1 cellular context compared by ENCODE assay signal in the genomic region with DNA sequence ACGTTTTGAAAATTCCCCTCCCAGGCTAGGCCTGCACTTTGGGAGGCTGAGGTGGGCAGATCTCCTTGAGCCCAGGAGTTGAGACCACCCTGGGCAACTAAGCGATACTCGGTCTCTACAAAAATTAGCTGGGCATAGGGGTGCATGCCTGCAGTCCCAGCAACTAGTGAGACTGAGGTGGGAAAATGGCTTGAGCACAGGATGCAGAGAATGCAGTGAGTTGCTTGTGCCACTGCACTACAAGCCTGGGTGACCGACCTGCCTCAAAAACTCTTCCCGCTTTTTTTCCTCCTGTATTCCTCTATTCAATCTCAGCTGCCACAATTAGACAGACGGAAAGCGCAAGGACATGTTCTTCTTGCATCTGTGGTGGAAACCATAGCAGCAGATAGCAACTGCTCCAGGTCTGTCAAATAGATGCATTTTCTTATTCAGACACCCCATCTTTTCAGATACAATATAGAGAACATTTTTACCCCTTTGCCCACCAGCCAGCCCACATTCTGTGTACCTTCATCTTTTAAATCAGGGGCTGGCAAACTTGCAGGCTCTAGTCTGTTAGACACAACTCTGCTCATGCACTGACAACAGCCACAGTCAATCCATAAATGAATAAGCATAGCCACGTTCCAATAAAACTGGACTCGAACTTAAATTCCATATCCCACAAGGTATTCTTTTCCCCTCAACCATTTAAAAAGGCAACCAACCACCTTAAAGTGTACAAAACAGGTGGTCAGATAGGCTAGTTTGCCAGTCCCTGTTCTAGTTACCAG.
TF ChIP-seq lines count a peak whose summit lies in the region.

No MANE protein-coding gene starts in this region.

TF ChIP-seq in H1, 55 proteins besides CTCF, POLR2A, EP300 and RAD21:
- TF ChIP-seq, protein P1, sequence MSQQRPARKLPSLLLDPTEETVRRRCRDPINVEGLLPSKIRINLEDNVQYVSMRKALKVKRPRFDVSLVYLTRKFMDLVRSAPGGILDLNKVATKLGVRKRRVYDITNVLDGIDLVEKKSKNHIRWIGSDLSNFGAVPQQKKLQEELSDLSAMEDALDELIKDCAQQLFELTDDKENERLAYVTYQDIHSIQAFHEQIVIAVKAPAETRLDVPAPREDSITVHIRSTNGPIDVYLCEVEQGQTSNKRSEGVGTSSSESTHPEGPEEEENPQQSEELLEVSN (IDR thresholded peaks at IDR 0.05), result peak; percentile 15; the same call in 1 of the 2 replicates
- TF ChIP-seq CHD2 (IDR thresholded peaks at IDR 0.05; ENCODE audit: low read length) (peak; percentile 2; the same call in 1 of the 2 replicates), RBBP5 (IDR thresholded peaks at IDR 0.05; ENCODE audit: borderline replicate concordance, low read depth, low read length) (no peak), POLR2AphosphoS5 (IDR thresholded peaks at IDR 0.05; ENCODE audit: low read depth, low read length) (peak; percentile 81), SP4 (IDR thresholded peaks at IDR 0.05; ENCODE audit: low read length) (no peak)
TF ChIP-seq in H1: peak in this region for 3.
